22 cellular contexts compared by ENCODE assay signal in genomic region chr12:64042901-64043300, GRCh38.
DNase-seq lines count a peak whose midpoint lies in the region; ATAC-seq and TF ChIP-seq lines count a peak whose summit lies in the region.
"Had no signal": no experiment of that assay in that cellular context is flagged by ENCODE, and none has a peak within 500 bp of the region (broad histone marks: within the 10 kb centered on the region; RNA-seq: fewer than 3 reads in every experiment).

No MANE protein-coding gene starts in this region.

- TF ChIP-seq CTCF in chondrocyte (IDR thresholded peaks at IDR 0.05): no peak

- H3K79me1 ChIP-seq in mesenchymal stem cell (replicated peaks; ENCODE audit: low read length, poor library complexity, severe bottlenecking): peaks cover 15% of the 10 kb centered on the region

- H3K4me3 ChIP-seq in mesenchymal stem cell (ENCODE audit: insufficient read depth in 1 of 2, low read depth in 1 of 2, low read length in 2 of 2): peak overlapping the region in 1 of 2 experiments; percentile 64
- H3K4me3 ChIP-seq: cardiac muscle cell, esophagus muscularis mucosa had no signal

- H3K4me2 ChIP-seq in mesenchymal stem cell (ENCODE audit: low read length, poor library complexity, severe bottlenecking): no peak overlapping the region

- peaks cover 2 to 38% of the 10 kb centered on the region in 2 experiments for H3K36me3 ChIP-seq in mesenchymal stem cell (ENCODE audit: control insufficient read depth in 1 of 2, insufficient read depth in 2 of 2, low read depth in 1 of 2, low read length in 2 of 2)
- H3K36me3 ChIP-seq: cardiac muscle cell, esophagus muscularis mucosa had no signal

- H3K9me3 Mint-ChIP-seq in chondrocyte (ENCODE audit: low read depth): no peaks in the 10 kb centered on the region
- H3K9me3 Mint-ChIP-seq: activated T-helper 17 cell treated with anti-CD3 and anti-CD28 coated beads, Interleukin-2, amount 50 U/mL, for 72 hours had no signal

- no peak overlapping the region for H3K23ac ChIP-seq in mesenchymal stem cell (ENCODE audit: low read length in 2 of 2)

- peaks cover 36% of the 10 kb centered on the region for H3K4me1 Mint-ChIP-seq in chondrocyte (ENCODE audit: low read depth)
- H3K4me1 Mint-ChIP-seq: activated CD8-positive, alpha-beta memory T cell treated with anti-CD3 and anti-CD28 coated beads, Interleukin-2, amount 10 ng/mL, durations not matched to agents 7 days and 5 days; activated T-helper 17 cell treated with anti-CD3 and anti-CD28 coated beads, Interleukin-2, amount 50 U/mL, for 72 hours; B cell had no signal

- H3K27me3 Mint-ChIP-seq in chondrocyte (ENCODE audit: low read depth): no peaks in the 10 kb centered on the region
- H3K27me3 Mint-ChIP-seq: activated CD8-positive, alpha-beta memory T cell treated with anti-CD3 and anti-CD28 coated beads, Interleukin-2, amount 10 ng/mL, durations not matched to agents 7 days and 5 days; activated T-helper 17 cell treated with anti-CD3 and anti-CD28 coated beads, Interleukin-2, amount 50 U/mL, for 72 hours had no signal

- H2BK12ac ChIP-seq in mesenchymal stem cell (ENCODE audit: low read length in 2 of 2): no peak overlapping the region

- no peak overlapping the region for H3K4me3 Mint-ChIP-seq in chondrocyte (ENCODE audit: unreplicated experiment)
- H3K4me3 Mint-ChIP-seq: activated CD8-positive, alpha-beta memory T cell treated with anti-CD3 and anti-CD28 coated beads, Interleukin-2, amount 10 ng/mL, durations not matched to agents 7 days and 5 days; activated T-helper 17 cell treated with anti-CD3 and anti-CD28 coated beads, Interleukin-2, amount 50 U/mL, for 72 hours; B cell had no signal

- no peak overlapping the region for H2BK5ac ChIP-seq in mesenchymal stem cell (ENCODE audit: low read depth, low read length, poor library complexity, severe bottlenecking)

- no peak overlapping the region for H3K18ac ChIP-seq in mesenchymal stem cell (ENCODE audit: low read depth in 1 of 2, low read length in 2 of 2)

- H3K9me3 ChIP-seq in mesenchymal stem cell (ENCODE audit: control insufficient read depth, low read length): no peaks in the 10 kb centered on the region
- H3K9me3 ChIP-seq: esophagus muscularis mucosa had no signal

- DNase-seq in AG08395 (ENCODE audit: low spot score) (peak; percentile 26), HS-5 (ENCODE audit: low read depth) (peak; percentile 43), chondrocyte (ENCODE audit: low spot score) (no peak), mesenchymal stem cell (no peak), NCI-H187 treated with DMSO at 0.1 percent for 48 hours (lab: John Stamatoyannopoulos, UW) (no peak), globus pallidus (ENCODE audit: low spot score) (no peak), DMS153 (lab: John Stamatoyannopoulos, UW) (no peak)
- DNase-seq: activated CD4-positive, alpha-beta T cell treated with anti-CD3 and anti-CD28 coated beads for 4 hours; activated CD8-positive, alpha-beta memory T cell treated with anti-CD3 and anti-CD28 coated beads, Interleukin-2, amount 10 ng/mL, durations not matched to agents 7 days and 5 days; effector CD8-positive, alpha-beta T cell; NCI-H146; NCI-H2227 treated with DMSO at 0.1 percent for 48 hours; right cardiac atrium; RPMI8226; stimulated activated CD4-positive, alpha-beta T cell treated with anti-CD3 and anti-CD28 coated beads, Interleukin-1b, Interleukin-23, amount 100 ng/mL, for 48 hours; stimulated activated naive CD8-positive, alpha-beta T cell treated with anti-CD3 and anti-CD28 coated beads, Interleukin-15, Interleukin-2, amounts not matched to agents 100 U/mL and 50 U/mL, for 24 hours; trophoblast cell had no signal

- 98% methylated on average over 3 of the region's 3 CpGs for WGBS in mesenchymal stem cell

- no peak overlapping the region for H4K91ac ChIP-seq in mesenchymal stem cell (ENCODE audit: low read length)

- peak overlapping the region; percentile 70 for H3K9ac ChIP-seq in mesenchymal stem cell (ENCODE audit: low read length)

- no peak overlapping the region for H2AFZ ChIP-seq in mesenchymal stem cell (ENCODE audit: low read depth, low read length)

- no peak overlapping the region for H3K27ac ChIP-seq in mesenchymal stem cell (ENCODE audit: low read length, poor library complexity, severe bottlenecking)
- H3K27ac ChIP-seq: cardiac muscle cell, esophagus muscularis mucosa had no signal

- H3K4ac ChIP-seq in mesenchymal stem cell (ENCODE audit: low read depth in 1 of 2, low read length in 2 of 2): no peak overlapping the region

- no peak overlapping the region for H2BK120ac ChIP-seq in mesenchymal stem cell (ENCODE audit: low read depth, low read length)

- no peak overlapping the region for H2AK5ac ChIP-seq in mesenchymal stem cell (ENCODE audit: low read length, severe bottlenecking)

- no peak overlapping the region for H3K14ac ChIP-seq in mesenchymal stem cell (ENCODE audit: low read length in 2 of 2)

- peak overlapping the region; percentile 14 for H3K27ac Mint-ChIP-seq in chondrocyte (ENCODE audit: unreplicated experiment)
- H3K27ac Mint-ChIP-seq: activated CD8-positive, alpha-beta memory T cell treated with anti-CD3 and anti-CD28 coated beads, Interleukin-2, amount 10 ng/mL, durations not matched to agents 7 days and 5 days; activated T-helper 17 cell treated with anti-CD3 and anti-CD28 coated beads, Interleukin-2, amount 50 U/mL, for 72 hours; B cell had no signal

- H3K27me3 ChIP-seq in mesenchymal stem cell (ENCODE audit: control insufficient read depth in 1 of 2, insufficient read depth in 1 of 2, low read length in 2 of 2): no peaks in the 10 kb centered on the region
- H3K27me3 ChIP-seq: cardiac muscle cell, esophagus muscularis mucosa had no signal

- ATAC-seq in GM21528 (IDR thresholded peaks at IDR 0.05; ENCODE audit: low FRiP score, unreplicated experiment): no peak
- ATAC-seq: activated CD8-positive, alpha-beta memory T cell treated with anti-CD3 and anti-CD28 coated beads, Interleukin-2, amount 10 ng/mL, durations not matched to agents 7 days and 5 days; activated T-helper 17 cell treated with anti-CD3 and anti-CD28 coated beads, Interleukin-2, amount 50 U/mL, for 72 hours; right cardiac atrium; stimulated activated naive CD8-positive, alpha-beta T cell treated with anti-CD3 and anti-CD28 coated beads, Interleukin-15, Interleukin-2, amounts not matched to agents 100 U/mL and 50 U/mL, for 24 hours had no signal

- H3K4me1 ChIP-seq in mesenchymal stem cell (ENCODE audit: control insufficient read depth, insufficient read depth, low read depth, low read length): peaks cover 1% of the 10 kb centered on the region

- H2BK15ac ChIP-seq in mesenchymal stem cell (ENCODE audit: low read depth, poor library complexity, severe bottlenecking): no peak overlapping the region

- peaks cover 8% of the 10 kb centered on the region for H3K36me3 Mint-ChIP-seq in chondrocyte (ENCODE audit: low read depth)
- H3K36me3 Mint-ChIP-seq: activated CD8-positive, alpha-beta memory T cell treated with anti-CD3 and anti-CD28 coated beads, Interleukin-2, amount 10 ng/mL, durations not matched to agents 7 days and 5 days had no signal

- H4K8ac ChIP-seq in mesenchymal stem cell (ENCODE audit: low read length): no peak overlapping the region

Comparison
In these comparisons a context has a peak if more than half of its experiments do, and no peak if none do; other contexts are left out.
1. DNase-seq: peak in AG08395 (single experiment) and HS-5 (single experiment); none in chondrocyte (single experiment), mesenchymal stem cell (single experiment), NCI-H187 treated with DMSO at 0.1 percent for 48 hours (single experiment), globus pallidus (single experiment) and DMS153 (single experiment).